2 cellular contexts compared by ENCODE assay signal in the genomic region with DNA sequence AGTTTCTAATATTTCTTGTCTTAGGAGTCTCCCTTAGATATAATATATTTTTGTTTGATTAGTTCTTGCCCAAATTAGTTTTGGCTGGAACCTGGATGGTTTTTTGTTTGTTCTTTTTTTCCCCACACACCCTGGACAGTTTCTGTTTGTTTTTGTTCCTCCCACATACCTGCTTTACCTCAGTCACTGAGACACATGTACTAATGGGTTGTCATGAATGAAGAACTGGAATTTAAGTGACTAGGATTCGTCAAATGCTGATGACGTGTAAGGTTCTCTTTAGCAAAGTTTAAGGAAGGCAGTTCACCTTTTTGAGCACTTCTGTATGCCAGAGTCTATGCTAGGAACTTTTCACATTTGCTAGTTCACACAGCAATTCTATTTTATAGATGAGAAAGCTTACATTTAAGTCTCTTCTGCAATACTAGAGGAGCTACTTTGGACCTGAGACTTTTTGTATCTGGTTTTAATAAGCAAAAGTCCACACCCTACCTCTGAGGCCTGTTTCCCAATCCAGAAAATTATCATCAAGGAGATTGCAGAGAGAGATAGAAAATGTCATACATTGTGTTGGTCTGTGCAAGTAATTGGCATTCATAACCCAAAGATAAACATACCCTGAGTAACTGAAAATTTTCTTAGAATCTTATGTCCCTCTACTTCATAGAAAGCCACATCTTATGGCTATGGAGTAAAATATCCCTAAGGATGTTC.
TF ChIP-seq lines count a peak whose summit lies in the region.

No MANE protein-coding gene starts in this region.

TF ChIP-seq in A549, 52 proteins besides CTCF, POLR2A, EP300 and RAD21 (continued from another document):
- TF ChIP-seq, protein P1, sequence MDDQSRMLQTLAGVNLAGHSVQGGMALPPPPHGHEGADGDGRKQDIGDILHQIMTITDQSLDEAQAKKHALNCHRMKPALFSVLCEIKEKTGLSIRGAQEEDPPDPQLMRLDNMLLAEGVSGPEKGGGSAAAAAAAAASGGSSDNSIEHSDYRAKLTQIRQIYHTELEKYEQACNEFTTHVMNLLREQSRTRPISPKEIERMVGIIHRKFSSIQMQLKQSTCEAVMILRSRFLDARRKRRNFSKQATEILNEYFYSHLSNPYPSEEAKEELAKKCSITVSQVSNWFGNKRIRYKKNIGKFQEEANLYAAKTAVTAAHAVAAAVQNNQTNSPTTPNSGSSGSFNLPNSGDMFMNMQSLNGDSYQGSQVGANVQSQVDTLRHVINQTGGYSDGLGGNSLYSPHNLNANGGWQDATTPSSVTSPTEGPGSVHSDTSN (IDR thresholded peaks at IDR 0.05): no peak
- no peak for TF ChIP-seq EHF (CRISPR knock-in tag; IDR thresholded peaks at IDR 0.05)

TF ChIP-seq in HepG2, 621 proteins besides CTCF, POLR2A, EP300 and RAD21:
- TF ChIP-seq, protein P2, sequence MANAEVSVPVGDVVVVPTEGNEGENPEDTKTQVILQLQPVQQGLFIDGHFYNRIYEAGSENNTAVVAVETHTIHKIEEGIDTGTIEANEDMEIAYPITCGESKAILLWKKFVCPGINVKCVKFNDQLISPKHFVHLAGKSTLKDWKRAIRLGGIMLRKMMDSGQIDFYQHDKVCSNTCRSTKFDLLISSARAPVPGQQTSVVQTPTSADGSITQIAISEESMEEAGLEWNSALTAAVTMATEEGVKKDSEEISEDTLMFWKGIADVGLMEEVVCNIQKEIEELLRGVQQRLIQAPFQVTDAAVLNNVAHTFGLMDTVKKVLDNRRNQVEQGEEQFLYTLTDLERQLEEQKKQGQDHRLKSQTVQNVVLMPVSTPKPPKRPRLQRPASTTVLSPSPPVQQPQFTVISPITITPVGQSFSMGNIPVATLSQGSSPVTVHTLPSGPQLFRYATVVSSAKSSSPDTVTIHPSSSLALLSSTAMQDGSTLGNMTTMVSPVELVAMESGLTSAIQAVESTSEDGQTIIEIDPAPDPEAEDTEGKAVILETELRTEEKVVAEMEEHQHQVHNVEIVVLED (CRISPR knock-in tag; IDR thresholded peaks at IDR 0.05; ENCODE audit: borderline replicate concordance): no peak
- TF ChIP-seq ZBTB38 (CRISPR knock-in tag; IDR thresholded peaks at IDR 0.05) (no peak), HMGA1 (CRISPR knock-in tag; conservative IDR thresholded peaks at IDR 0.05) (no peak), KDM5B (CRISPR knock-in tag; IDR thresholded peaks at IDR 0.05; ENCODE audit: borderline replicate concordance) (no peak), HNRNPK (IDR thresholded peaks at IDR 0.05; ENCODE audit: low read depth, low read length, poor library complexity, severe bottlenecking) (no peak)
